Comparison of ENCODE assay signal across 28 cellular contexts in genomic region chr5:132589467-132589866, GRCh38. TPM values are rescaled to one million over a fixed set of nuclear protein-coding genes. Genes with fewer than 3 reads are reported as not detected.
"Had no signal": no experiment of that assay in that cellular context is flagged by ENCODE, and none has a peak within 500 bp of the region (broad histone marks: within the 10 kb centered on the region; RNA-seq: fewer than 3 reads in every experiment).

No MANE protein-coding gene starts in this region.

- H3K9me3 ChIP-seq: Peyer's patch, SJCRH30 had no signal

- DNase-seq: IMR-90; Kasumi-1; MM.1S; NCI-H1092 treated with DMSO at 0.1 percent for 48 hours; NCI-H1436; NCI-H187; NCI-H2029; NCI-H2081 treated with DMSO at 0.1 percent for 48 hours; NCI-H2171; NCI-H226; NCI-H446; NCI-H510A; NCI-H524 treated with DMSO at 0.1 percent for 48 hours; NCI-H69; NCI-H774; NK-92 treated with Interleukin-12 subunit alpha and Interleukin-12 subunit beta, amount 100 ng/mL, for 24 hours; PC-3; Peyer's patch; SHP77 treated with DMSO at 0.1 percent for 48 hours; SJCRH30; SW 1271; T-cell had no signal

- H3K9me3 Mint-ChIP-seq: T-cell had no signal

- H3K9ac ChIP-seq: KMS-11 had no signal

- H3K4me2 ChIP-seq: KMS-11 had no signal

- H3K27ac Mint-ChIP-seq: T-cell had no signal

- H3K4me3 ChIP-seq: Peyer's patch, SJCRH30 had no signal

- H3K4me3 Mint-ChIP-seq: T-cell had no signal

- H3K27me3 ChIP-seq: Peyer's patch, SJCRH30 had no signal

- H3K27me3 Mint-ChIP-seq: T-cell had no signal

- H3K4me1 Mint-ChIP-seq: T-cell had no signal

- ATAC-seq: PC-3, Right ventricle myocardium inferior, T-cell had no signal

- H3K27ac ChIP-seq: KMS-11, Peyer's patch, SJCRH30 had no signal

- H3K4me1 ChIP-seq: Peyer's patch, SJCRH30 had no signal

RNA-seq across cellular contexts. Expression of gene IL5, which starts 46.1 kb away (rescaled TPM):
- total RNA-seq: HT-29, IMR-90, M059J, OCI-LY7, PC-3, Peyer's patch, Right ventricle myocardium inferior, RPMI7951, SJCRH30 had no signal
- polyA plus RNA-seq: IMR-90 had no signal
